Comparison of ENCODE assay signal across 26 cellular contexts in the genomic region with DNA sequence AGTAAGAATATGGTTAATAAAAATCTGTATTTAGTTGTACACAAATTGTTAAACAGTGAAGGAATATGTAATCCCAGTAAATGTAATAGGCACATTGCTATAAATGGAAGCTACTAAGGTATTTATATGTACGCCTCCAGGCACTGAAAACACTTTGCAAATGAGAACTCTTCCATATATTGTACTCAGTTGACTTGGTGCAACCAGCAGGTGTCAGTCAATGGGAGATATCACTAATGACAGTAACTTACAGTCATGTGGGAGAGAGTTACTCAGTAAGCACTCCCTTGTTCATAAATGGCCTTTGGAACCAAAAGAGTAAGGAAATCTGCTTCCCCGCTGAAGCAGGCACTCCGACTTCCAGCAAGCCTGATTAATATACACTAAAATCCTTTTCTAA. TPM values are rescaled to one million over a fixed set of nuclear protein-coding genes. Genes with fewer than 3 reads are reported as not detected.
DNase-seq lines count a peak whose midpoint lies in the region; ATAC-seq and TF ChIP-seq lines count a peak whose summit lies in the region.
"Had no signal": no experiment of that assay in that cellular context is flagged by ENCODE, and none has a peak within 500 bp of the region (broad histone marks: within the 10 kb centered on the region; RNA-seq: fewer than 3 reads in every experiment).

No MANE protein-coding gene starts in this region.

- peaks cover 15% of the 10 kb centered on the region for H3K4me1 ChIP-seq in foreskin keratinocyte

- in situ Hi-C loops in ACHN (cut with HindIII; ENCODE audit: low pct_ligation_motif_present, low pct_unique_long_range_greater_than_20kb, low sequenced_read_pairs) = no loop called here

- H3K27ac ChIP-seq in foreskin keratinocyte = no peak overlapping the region
- H3K27ac ChIP-seq: HL-60, spleen had no signal

- intact Hi-C loops in head of caudate nucleus (cut with DNase I) = no loop called here

- TF ChIP-seq CTCF in foreskin keratinocyte (conservative IDR thresholded peaks at IDR 0.05) = peak; percentile 40

- DNase-seq in ACHN = peak; percentile 24
- DNase-seq in HCEC 1CT = peak; percentile 18
- DNase-seq in RKO (ENCODE audit: low spot score) = peak; percentile 18
- peak in 1 of 2 donors; percentile 6 for DNase-seq in foreskin keratinocyte
- DNase-seq in NOMO-1 treated with DMSO at 0.1 percent for 48 hours (lab: John Stamatoyannopoulos, UW; ENCODE audit: unreplicated experiment) = no peak
- no peak for DNase-seq in AG08395 (ENCODE audit: low spot score)
- no peak for DNase-seq in head of caudate nucleus
- DNase-seq: activated CD4-positive, alpha-beta T cell treated with anti-CD3 and anti-CD28 coated beads for 48 hours; activated naive CD8-positive, alpha-beta T cell treated with anti-CD3 and anti-CD28 coated beads for 36 hours; cerebellar nuclear complex; GDM1; kidney; mesenchymal stem cell; MM.1S; naive B cell; NCI-H526 treated with DMSO at 0.1 percent for 48 hours; nucleus accumbens; retina; SHP77 treated with DMSO at 0.1 percent for 48 hours; spleen; stimulated activated CD4-positive, alpha-beta T cell treated with anti-CD3 and anti-CD28 coated beads, Interleukin-4, amount 100 ng/mL, for 24 hours; stimulated activated naive CD4-positive, alpha-beta T cell treated with Interleukin-2 at 50 U/mL for 16 hours had no signal

- H3K27me3 ChIP-seq in foreskin keratinocyte = no peaks in the 10 kb centered on the region
- H3K27me3 ChIP-seq: gastroesophageal sphincter, spleen had no signal

- ATAC-seq in foreskin keratinocyte (no peak), GM19351 (IDR thresholded peaks at IDR 0.05; ENCODE audit: unreplicated experiment) (no peak)
- ATAC-seq: esophagus mucosa, gastroesophageal sphincter had no signal

RNA-seq across cellular contexts. Expression of gene MDH1, which starts 5.9 kb away (rescaled TPM):
- total RNA-seq in foreskin keratinocyte = 235 and 257 TPM in 2 replicates
- polyA plus RNA-seq in foreskin keratinocyte = 208 and 249 TPM in 2 replicates

RNA-seq across cellular contexts. Expression of gene WDPCP, which starts 6.3 kb away (rescaled TPM):
- 3.4 and 3.7 TPM in 2 replicates for total RNA-seq in foreskin keratinocyte
- 0.69 and 1.6 TPM in 2 replicates for polyA plus RNA-seq in foreskin keratinocyte

Comparison
In these comparisons a context has a peak if more than half of its experiments do, and no peak if none do; other contexts are left out.
1. DNase-seq: peak in ACHN (single experiment), HCEC 1CT (single experiment) and RKO (single experiment); none in NOMO-1 treated with DMSO at 0.1 percent for 48 hours (single experiment), AG08395 (single experiment) and head of caudate nucleus (0 of 42).